In the genomic region with DNA sequence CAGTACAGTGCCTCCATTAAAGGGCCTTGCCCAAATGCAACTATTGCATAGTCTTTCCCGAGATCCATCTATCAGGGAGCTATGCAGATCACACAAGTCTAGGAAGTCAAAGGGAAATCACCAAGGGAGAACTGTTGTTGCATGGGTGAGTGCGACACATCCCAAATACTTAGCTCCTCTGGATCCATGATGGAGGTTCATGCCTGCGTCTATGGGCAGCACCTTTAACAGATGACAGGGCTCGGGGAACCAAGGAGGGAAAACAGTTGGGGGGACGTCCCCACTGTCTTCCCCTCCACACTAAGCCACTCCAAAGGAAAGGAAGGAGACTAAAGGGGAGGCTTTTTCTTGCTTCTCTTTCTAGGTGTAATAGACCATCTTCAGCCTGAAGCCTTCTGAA, we compare ENCODE assay signal across 19 cellular contexts.
DNase-seq lines count a peak whose midpoint lies in the region; ATAC-seq and TF ChIP-seq lines count a peak whose summit lies in the region.
"Had no signal": no experiment of that assay in that cellular context is flagged by ENCODE, and none has a peak within 500 bp of the region (broad histone marks: within the 10 kb centered on the region; RNA-seq: fewer than 3 reads in every experiment).

No MANE protein-coding gene starts in this region.

- peaks cover 3% of the 10 kb centered on the region for H3K4me1 ChIP-seq in adipocyte (ENCODE audit: control insufficient read depth, insufficient read depth, low read length)
- H3K4me1 ChIP-seq: esophagus squamous epithelium, heart left ventricle, vagina had no signal

- peaks cover 48% of the 10 kb centered on the region for H3K9me3 ChIP-seq in adipocyte (ENCODE audit: control insufficient read depth, low read length)

- no peak for TF ChIP-seq CTCF in fibroblast of the aortic adventitia (IDR thresholded peaks at IDR 0.05; ENCODE audit: insufficient read depth, low read length)

- DNase-seq in ACHN, result peak; percentile 6
- DNase-seq in DMS53 (lab: John Stamatoyannopoulos, UW), result peak; percentile 44
- no peak for DNase-seq in adipocyte (ENCODE audit: low read depth)
- peak; percentile 0 for DNase-seq in fibroblast of the aortic adventitia (ENCODE audit: low read depth)
- DNase-seq in midbrain (lab: John Stamatoyannopoulos, UW), result no peak
- DNase-seq: activated CD4-positive, alpha-beta memory T cell treated with anti-CD3 and anti-CD28 coated beads, Interleukin-2, amount 10 ng/mL, durations not matched to agents 7 days and 5 days; activated naive CD8-positive, alpha-beta T cell treated with anti-CD3 and anti-CD28 coated beads, Interleukin-2, amount 10 ng/mL, durations not matched to agents 7 days and 5 days; esophagus squamous epithelium; heart left ventricle; kidney; NCI-H226; posterior cingulate gyrus; stimulated activated CD4-positive, alpha-beta T cell treated with anti-CD3 and anti-CD28 coated beads, Interleukin-2, amount 100 ng/mL, for 48 hours had no signal

- H3K36me3 ChIP-seq in adipocyte (ENCODE audit: control insufficient read depth, insufficient read depth, low read length, severe bottlenecking), result no peaks in the 10 kb centered on the region
- H3K36me3 ChIP-seq: esophagus squamous epithelium, heart left ventricle, vagina had no signal

- H3K27me3 ChIP-seq in adipocyte (replicated peaks; ENCODE audit: control insufficient read depth, insufficient read depth, low read length), result no peaks in the 10 kb centered on the region
- H3K27me3 ChIP-seq: esophagus squamous epithelium, heart left ventricle, vagina had no signal

- H3K4me3 ChIP-seq in adipocyte (ENCODE audit: low read length), result peak overlapping the region; percentile 20
- no peak overlapping the region for H3K4me3 ChIP-seq in fibroblast of the aortic adventitia (ENCODE audit: low read depth, low read length)
- H3K4me3 ChIP-seq: esophagus squamous epithelium, heart left ventricle, vagina had no signal

- no peak for ATAC-seq in HG02759 (IDR thresholded peaks at IDR 0.05; ENCODE audit: unreplicated experiment)
- no peak for ATAC-seq in HG03378 (IDR thresholded peaks at IDR 0.05; ENCODE audit: unreplicated experiment)
- ATAC-seq: heart left ventricle; natural killer cell treated with Interleukin-12 subunit alpha and Interleukin-12 subunit beta and Interleukin-15 and Interleukin-18, amount 100 ng/mL, for 72 hours; Right ventricle myocardium inferior had no signal

- in situ Hi-C loops in ACHN (cut with HindIII; ENCODE audit: low pct_ligation_motif_present, low pct_unique_long_range_greater_than_20kb, low sequenced_read_pairs), result no loop called here

- H3K9ac ChIP-seq in adipocyte (ENCODE audit: low read length), result no peak overlapping the region
- H3K9ac ChIP-seq: KMS-11 had no signal

Comparison
In these comparisons a context has a peak if more than half of its experiments do, and no peak if none do; other contexts are left out.
1. DNase-seq: peak in ACHN (single experiment), DMS53 (single experiment) and fibroblast of the aortic adventitia (single experiment); none in adipocyte (single experiment) and midbrain (single experiment).